ENCODE assay signal across 2 cellular contexts in genomic region chr5:36589735-36590134, GRCh38. TPM values are rescaled to one million over a fixed set of nuclear protein-coding genes. Genes with fewer than 3 reads are reported as not detected.
"Had no signal": no experiment of that assay in that cellular context is flagged by ENCODE, and none has a peak within 500 bp of the region (broad histone marks: within the 10 kb centered on the region; RNA-seq: fewer than 3 reads in every experiment).

No MANE protein-coding gene starts in this region.

RNA-seq across cellular contexts. Expression of gene SLC1A3, which starts 16.7 kb away (rescaled TPM):
- total RNA-seq: HT-29 had no signal
- polyA plus RNA-seq: IgD-negative memory B cell had no signal
